20 cellular contexts compared by ENCODE assay signal in the genomic region with DNA sequence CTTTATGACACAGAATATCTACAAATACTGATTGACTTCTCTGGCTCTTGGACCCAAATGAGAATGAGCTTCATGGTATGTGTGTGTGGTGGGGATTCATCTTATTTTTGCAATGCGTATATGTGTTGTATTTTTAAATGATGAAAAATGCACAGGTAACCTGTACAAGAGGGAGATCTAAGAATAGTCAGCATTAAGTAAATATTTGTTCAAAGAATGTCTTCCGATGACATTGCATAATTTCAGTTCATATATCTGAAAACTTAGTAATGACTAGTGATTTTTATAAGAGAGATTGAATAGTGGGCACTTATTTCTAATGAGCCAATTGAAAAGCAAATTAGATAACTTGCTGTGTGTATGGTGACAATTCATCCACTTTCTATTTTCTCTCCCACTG.
"Had no signal": no experiment of that assay in that cellular context is flagged by ENCODE, and none has a peak within 500 bp of the region (broad histone marks: within the 10 kb centered on the region; RNA-seq: fewer than 3 reads in every experiment).

No MANE protein-coding gene starts in this region.

- H3K9me3 ChIP-seq: esophagus squamous epithelium, left lung, lower lobe of right lung, suprapubic skin, thyroid gland had no signal

- H3K9me3 Mint-ChIP-seq: dendritic cell treated with granulocyte-macrophage colony-stimulating factor and Interleukin-4, amounts not matched to agents 40 ng/mL and 50 ng/mL, for 4 days; effector memory CD8-positive, alpha-beta T cell; immature natural killer cell; natural killer cell treated with Interleukin-12 subunit alpha and Interleukin-12 subunit beta and Interleukin-15 and Interleukin-18, amount 100 ng/mL, for 72 hours; type B pancreatic cell had no signal

- H3K27me3 Mint-ChIP-seq: dendritic cell treated with granulocyte-macrophage colony-stimulating factor and Interleukin-4, amounts not matched to agents 40 ng/mL and 50 ng/mL, for 4 days had no signal

- H3K4me3 Mint-ChIP-seq: dendritic cell treated with granulocyte-macrophage colony-stimulating factor and Interleukin-4, amounts not matched to agents 40 ng/mL and 50 ng/mL, for 4 days; effector memory CD8-positive, alpha-beta T cell; immature natural killer cell; natural killer cell treated with Interleukin-12 subunit alpha and Interleukin-12 subunit beta and Interleukin-15 and Interleukin-18, amount 100 ng/mL, for 72 hours; type B pancreatic cell had no signal

- H3K4me3 ChIP-seq: esophagus squamous epithelium, left lung, lower lobe of right lung, suprapubic skin, thyroid gland had no signal

- H3K27ac ChIP-seq: epithelial cell of prostate, esophagus squamous epithelium, left lung, lower lobe of right lung, suprapubic skin, thyroid gland had no signal

- ATAC-seq: effector memory CD8-positive, alpha-beta T cell; left lung; lower lobe of right lung; natural killer cell treated with Interleukin-12 subunit alpha and Interleukin-12 subunit beta and Interleukin-15 and Interleukin-18, amount 100 ng/mL, for 72 hours; stimulated activated naive CD8-positive, alpha-beta T cell treated with anti-CD3 and anti-CD28 coated beads, Interleukin-15, Interleukin-2, amounts not matched to agents 100 U/mL and 50 U/mL, for 24 hours had no signal

- DNase-seq: effector memory CD8-positive, alpha-beta T cell; esophagus squamous epithelium; foreskin fibroblast; immature natural killer cell; left lung; lower lobe of right lung; mesenchymal stem cell; midbrain; small intestine; stimulated activated CD4-positive, alpha-beta T cell treated with anti-CD3 and anti-CD28 coated beads, Interleukin-2, amount 100 ng/mL, for 48 hours; stimulated activated naive CD8-positive, alpha-beta T cell treated with anti-CD3 and anti-CD28 coated beads, Interleukin-15, Interleukin-2, amounts not matched to agents 100 U/mL and 50 U/mL, for 24 hours; thyroid gland had no signal

- H3K36me3 Mint-ChIP-seq: immature natural killer cell; natural killer cell treated with Interleukin-12 subunit alpha and Interleukin-12 subunit beta and Interleukin-15 and Interleukin-18, amount 100 ng/mL, for 72 hours; type B pancreatic cell had no signal

- H3K27ac Mint-ChIP-seq: dendritic cell treated with granulocyte-macrophage colony-stimulating factor and Interleukin-4, amounts not matched to agents 40 ng/mL and 50 ng/mL, for 4 days; effector memory CD8-positive, alpha-beta T cell; immature natural killer cell; natural killer cell treated with Interleukin-12 subunit alpha and Interleukin-12 subunit beta and Interleukin-15 and Interleukin-18, amount 100 ng/mL, for 72 hours; type B pancreatic cell had no signal

- H3K36me3 ChIP-seq: esophagus squamous epithelium, left lung, lower lobe of right lung, suprapubic skin, thyroid gland had no signal

- H3K4me1 ChIP-seq: esophagus squamous epithelium, left lung, lower lobe of right lung, suprapubic skin, thyroid gland had no signal

- H3K4me1 Mint-ChIP-seq: immature natural killer cell had no signal

- H3K27me3 ChIP-seq: esophagus squamous epithelium, left lung, suprapubic skin, thyroid gland had no signal

- FAIRE-seq: colon, keratinocyte, small intestine, urothelium cell line had no signal
